In genomic region chr4:145533011-145533410, GRCh38 we compare ENCODE assay signal across 1 cellular context.
TF ChIP-seq lines count a peak whose summit lies in the region.

No MANE protein-coding gene starts in this region.

TF ChIP-seq in WTC11, 78 proteins besides CTCF, POLR2A, EP300 and RAD21 (continued from another document):
- no peak for TF ChIP-seq HMGA2 (CRISPR knock-in tag; IDR thresholded peaks at IDR 0.05)
- TF ChIP-seq, protein P1, sequence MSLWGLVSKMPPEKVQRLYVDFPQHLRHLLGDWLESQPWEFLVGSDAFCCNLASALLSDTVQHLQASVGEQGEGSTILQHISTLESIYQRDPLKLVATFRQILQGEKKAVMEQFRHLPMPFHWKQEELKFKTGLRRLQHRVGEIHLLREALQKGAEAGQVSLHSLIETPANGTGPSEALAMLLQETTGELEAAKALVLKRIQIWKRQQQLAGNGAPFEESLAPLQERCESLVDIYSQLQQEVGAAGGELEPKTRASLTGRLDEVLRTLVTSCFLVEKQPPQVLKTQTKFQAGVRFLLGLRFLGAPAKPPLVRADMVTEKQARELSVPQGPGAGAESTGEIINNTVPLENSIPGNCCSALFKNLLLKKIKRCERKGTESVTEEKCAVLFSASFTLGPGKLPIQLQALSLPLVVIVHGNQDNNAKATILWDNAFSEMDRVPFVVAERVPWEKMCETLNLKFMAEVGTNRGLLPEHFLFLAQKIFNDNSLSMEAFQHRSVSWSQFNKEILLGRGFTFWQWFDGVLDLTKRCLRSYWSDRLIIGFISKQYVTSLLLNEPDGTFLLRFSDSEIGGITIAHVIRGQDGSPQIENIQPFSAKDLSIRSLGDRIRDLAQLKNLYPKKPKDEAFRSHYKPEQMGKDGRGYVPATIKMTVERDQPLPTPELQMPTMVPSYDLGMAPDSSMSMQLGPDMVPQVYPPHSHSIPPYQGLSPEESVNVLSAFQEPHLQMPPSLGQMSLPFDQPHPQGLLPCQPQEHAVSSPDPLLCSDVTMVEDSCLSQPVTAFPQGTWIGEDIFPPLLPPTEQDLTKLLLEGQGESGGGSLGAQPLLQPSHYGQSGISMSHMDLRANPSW (CRISPR knock-in tag; conservative IDR thresholded peaks at IDR 0.05; ENCODE audit: low read depth) = no peak
- TF ChIP-seq NR1H2 (CRISPR knock-in tag; IDR thresholded peaks at IDR 0.05) = no peak
- TF ChIP-seq TEAD1 (CRISPR knock-in tag; IDR thresholded peaks at IDR 0.05) = no peak
- no peak for TF ChIP-seq ZNF512 (CRISPR knock-in tag; IDR thresholded peaks at IDR 0.05; ENCODE audit: borderline replicate concordance)
- TF ChIP-seq AFF4 (CRISPR knock-in tag; IDR thresholded peaks at IDR 0.05; ENCODE audit: borderline replicate concordance) = no peak
- no peak for TF ChIP-seq PRRX2 (CRISPR knock-in tag; IDR thresholded peaks at IDR 0.05)
- no peak for TF ChIP-seq PREB (CRISPR knock-in tag; IDR thresholded peaks at IDR 0.05; ENCODE audit: borderline replicate concordance)
- no peak for TF ChIP-seq GABPB1 (CRISPR knock-in tag; IDR thresholded peaks at IDR 0.05)
- no peak for TF ChIP-seq SMAD4 (CRISPR knock-in tag; IDR thresholded peaks at IDR 0.05)
